27 cellular contexts compared by ENCODE assay signal in genomic region chr6:31633447-31633846, GRCh38. TPM values are rescaled to one million over a fixed set of nuclear protein-coding genes. Genes with fewer than 3 reads are reported as not detected.
DNase-seq lines count a peak whose midpoint lies in the region; ATAC-seq, FAIRE-seq and TF ChIP-seq lines count a peak whose summit lies in the region.
"Had no signal": no experiment of that assay in that cellular context is flagged by ENCODE, and none has a peak within 500 bp of the region (broad histone marks: within the 10 kb centered on the region; RNA-seq: fewer than 3 reads in every experiment).

No MANE protein-coding gene starts in this region.

- H3K4me1 Mint-ChIP-seq in brain, result peaks cover 4% of the 10 kb centered on the region

- no peak overlapping the region for H3K14ac ChIP-seq in IMR-90 (replicated peaks; ENCODE audit: low read depth, low read length)

- CTCF ChIA-PET in IMR-90 (lab: Yijun Ruan, JAX), result no interaction called here

- no CpG with 5 or more reads among the region's 7 CpGs for WGBS in IMR-90 (ENCODE audit: extremely low coverage in 2 of 2, insufficient read length in 1 of 2), 2 experiments
- WGBS in smooth muscle cell (ENCODE audit: low lambda C conversion rate), result 96% methylated on average over 7 of the region's 7 CpGs

- no peak overlapping the region for H3K9ac ChIP-seq in IMR-90 (ENCODE audit: low read depth, low read length)
- no peak overlapping the region for H3K9ac ChIP-seq in smooth muscle cell (ENCODE audit: low read depth)
- H3K9ac ChIP-seq: parathyroid adenoma had no signal

- H3K79me1 ChIP-seq in IMR-90 (ENCODE audit: low read depth in 1 of 2, low read length in 2 of 2), result peaks cover 31 to 46% of the 10 kb centered on the region in 2 experiments

- H3K4ac ChIP-seq in IMR-90 (ENCODE audit: low read depth, low read length), result no peak overlapping the region

- TF ChIP-seq CTCF in IMR-90 (conservative IDR thresholded peaks at IDR 0.05; ENCODE audit: low read depth, low read length), result no peak
- TF ChIP-seq CTCF in brain (conservative IDR thresholded peaks at IDR 0.05), result no peak
- TF ChIP-seq CTCF in smooth muscle cell (IDR thresholded peaks at IDR 0.05; ENCODE audit: borderline replicate concordance, insufficient read depth, poor library complexity, severe bottlenecking), result no peak
- TF ChIP-seq CTCF in foreskin keratinocyte (conservative IDR thresholded peaks at IDR 0.05), result no peak

- no peak overlapping the region for H3K56ac ChIP-seq in IMR-90 (ENCODE audit: extremely low read depth, insufficient read depth, low read length)

- no peaks in the 10 kb centered on the region for H3K9me1 ChIP-seq in IMR-90 (ENCODE audit: insufficient read depth, low read length)

- H3K4me3 Mint-ChIP-seq in brain, result no peak overlapping the region

- no peak overlapping the region for H3K4me3 ChIP-seq in IMR-90 (ENCODE audit: insufficient read depth, low read depth, low read length)
- H3K4me3 ChIP-seq in smooth muscle cell, result no peak overlapping the region
- H3K4me3 ChIP-seq: adrenal gland; BLaER1 treated with 17β-estradiol and CSF1 and Interleukin-3, amounts not matched to agents 10 nM and 100 nM; body of pancreas; esophagus squamous epithelium; SJSA1; tibial artery had no signal

- H3K4me1 ChIP-seq in IMR-90 (ENCODE audit: control insufficient read depth, insufficient read depth, low read length), result no peaks in the 10 kb centered on the region
- no peaks in the 10 kb centered on the region for H3K4me1 ChIP-seq in smooth muscle cell (ENCODE audit: low read depth)
- no peaks in the 10 kb centered on the region for H3K4me1 ChIP-seq in foreskin keratinocyte
- H3K4me1 ChIP-seq: adrenal gland, body of pancreas, esophagus squamous epithelium, parathyroid adenoma, SJSA1 had no signal

- H3K4me2 ChIP-seq in IMR-90 (ENCODE audit: low read depth, low read length), result no peak overlapping the region
- no peak overlapping the region for H3K4me2 ChIP-seq in smooth muscle cell
- H3K4me2 ChIP-seq: BLaER1 treated with 17β-estradiol and CSF1 and Interleukin-3, amounts not matched to agents 10 nM and 100 nM had no signal

- H3K27me3 Mint-ChIP-seq in brain, result peaks cover 6% of the 10 kb centered on the region

- TF ChIP-seq POLR2A in GM12891 (IDR thresholded peaks at IDR 0.05; ENCODE audit: low read depth, low read length), result peak; percentile 35; the same call in 1 of the 2 replicates
- no peak for TF ChIP-seq POLR2A in IMR-90 (IDR thresholded peaks at IDR 0.05; ENCODE audit: low read depth, low read length)

- no peak for DNase-seq in GM12891 (ENCODE audit: insufficient read length, low spot score)
- no peak for DNase-seq in IMR-90
- DNase-seq in smooth muscle cell (lab: John Stamatoyannopoulos, UW; ENCODE audit: unreplicated experiment), result no peak
- DNase-seq in amygdala (lab: John Stamatoyannopoulos, UW), result no peak
- DNase-seq in inferior parietal cortex (ENCODE audit: extremely low spot score), result no peak
- no peak for DNase-seq in foreskin keratinocyte
- DNase-seq: activated CD4-positive, alpha-beta T cell treated with anti-CD3 and anti-CD28 coated beads, Interleukin-2, amount 50 U/mL, for 1 hour; activated CD4-positive, CD25-positive, alpha-beta regulatory T cell; activated T-cell treated with anti-CD3 and anti-CD28 coated beads, Interleukin-2, amount 50 U/mL, for 48 hours; adrenal gland; body of pancreas; COR-L47; DMS53; esophagus squamous epithelium; NCI-H1048; NCI-H1694; stimulated activated CD4-positive, alpha-beta T cell treated with anti-CD3 and anti-CD28 coated beads, Interleukin-1b, Interleukin-23, amount 100 ng/mL, for 48 hours; T-helper 1 cell; tibial artery had no signal

- in situ Hi-C loops in IMR-90 (cut with MboI; ENCODE audit: low sequenced_read_pairs), result no loop called here

- H2AK9ac ChIP-seq in IMR-90 (replicated peaks; ENCODE audit: low read depth, low read length, poor library complexity), result no peak overlapping the region

- ATAC-seq in IMR-90 (ENCODE audit: low read depth) (no peak), foreskin keratinocyte (no peak)
- ATAC-seq: body of pancreas had no signal

- peak overlapping the region in 3 of 5 experiments; percentile 24 to 95 (median 61) for H3K27ac Mint-ChIP-seq in brain

- no peak overlapping the region for H2AFZ ChIP-seq in IMR-90 (replicated peaks; ENCODE audit: low read length, poor library complexity)
- no peak overlapping the region for H2AFZ ChIP-seq in smooth muscle cell (ENCODE audit: low read depth)
- H2AFZ ChIP-seq: parathyroid adenoma had no signal

- H3K27me3 ChIP-seq in IMR-90 (ENCODE audit: control insufficient read depth, insufficient read depth, low read length), result no peaks in the 10 kb centered on the region
- H3K27me3 ChIP-seq in smooth muscle cell (ENCODE audit: low read depth), result no peaks in the 10 kb centered on the region
- H3K27me3 ChIP-seq in foreskin keratinocyte, result no peaks in the 10 kb centered on the region
- H3K27me3 ChIP-seq: adrenal gland; BLaER1 treated with 17β-estradiol and CSF1 and Interleukin-3, amounts not matched to agents 10 nM and 100 nM; body of pancreas; esophagus squamous epithelium; SJSA1; tibial artery had no signal

- H4K5ac ChIP-seq in IMR-90 (ENCODE audit: low read depth, low read length), result no peak overlapping the region

- BruUV-seq in IMR-90 (replicated peaks; lab: Mats Ljungman, UMichigan), result no TSS peak

- H3K23ac ChIP-seq in IMR-90 (ENCODE audit: low read depth, low read length), result no peak overlapping the region

- TF ChIP-seq RAD21 in IMR-90 (IDR thresholded peaks at IDR 0.05; ENCODE audit: low read length), result no peak

- intact Hi-C loops in IMR-90 (cut with micrococcal nuclease), result no loop called here

- no peak overlapping the region for H2BK120ac ChIP-seq in IMR-90 (ENCODE audit: low read depth, low read length)

- H3K79me2 ChIP-seq in smooth muscle cell (ENCODE audit: low read depth), result peaks cover 8% of the 10 kb centered on the region

- peaks cover 72% of the 10 kb centered on the region for H3F3A ChIP-seq in smooth muscle cell (ENCODE audit: low read depth)

- H3K36me3 Mint-ChIP-seq in brain, result peaks cover 88% of the 10 kb centered on the region

- H3K36me3 ChIP-seq in IMR-90 (ENCODE audit: control insufficient read depth, insufficient read depth, low read length), result peaks cover 87% of the 10 kb centered on the region
- H3K36me3 ChIP-seq in smooth muscle cell (ENCODE audit: low read depth), result peaks cover 25% of the 10 kb centered on the region

- POLR2A ChIA-PET in IMR-90 (lab: Charles Lee; ENCODE audit: unreplicated experiment), result no interaction called here

- no peaks in the 10 kb centered on the region for H3K9me3 ChIP-seq in IMR-90 (ENCODE audit: control insufficient read depth, insufficient read depth, low read length)
- no peaks in the 10 kb centered on the region for H3K9me3 ChIP-seq in smooth muscle cell (replicated peaks; ENCODE audit: low read depth)
- H3K9me3 ChIP-seq: adrenal gland; BLaER1 treated with 17β-estradiol and CSF1 and Interleukin-3, amounts not matched to agents 10 nM and 100 nM; body of pancreas; esophagus squamous epithelium; SJSA1; tibial artery had no signal

- H4K20me1 ChIP-seq in IMR-90 (ENCODE audit: insufficient read depth, low read length) (peaks cover 24% of the 10 kb centered on the region), smooth muscle cell (ENCODE audit: low read depth) (peaks cover 56% of the 10 kb centered on the region)

- no peak overlapping the region for H4K8ac ChIP-seq in IMR-90 (ENCODE audit: low read depth in 2 of 2, low read length in 2 of 2)

- no peak overlapping the region for H2AK5ac ChIP-seq in IMR-90 (ENCODE audit: low read depth, low read length)

- FAIRE-seq in GM12891 (lab: Jason Lieb, UNC), result no peak
- FAIRE-seq: frontal cortex had no signal

- H2BK20ac ChIP-seq in IMR-90 (ENCODE audit: low read depth, low read length), result no peak overlapping the region

- dilution Hi-C loops in IMR-90 (cut with HindIII; ENCODE audit: low sequenced_read_pairs, unreplicated experiment), result no loop called here

- H3K27ac ChIP-seq in IMR-90 (ENCODE audit: insufficient read depth, low read length) (no peak overlapping the region), smooth muscle cell (ENCODE audit: low read depth) (peak overlapping the region; percentile 42), foreskin keratinocyte (no peak overlapping the region)
- H3K27ac ChIP-seq: adrenal gland; BLaER1 treated with 17β-estradiol and CSF1 and Interleukin-3, amounts not matched to agents 10 nM and 100 nM; body of pancreas; esophagus squamous epithelium; parathyroid adenoma; SJSA1; tibial artery had no signal

- no peak overlapping the region for H3K18ac ChIP-seq in IMR-90 (ENCODE audit: low read depth, low read length)

- H4K91ac ChIP-seq in IMR-90 (ENCODE audit: insufficient read depth, low read depth, low read length), result no peak overlapping the region

- no peak overlapping the region for H2BK15ac ChIP-seq in IMR-90 (ENCODE audit: low read depth, low read length)

- H3K9me3 Mint-ChIP-seq in brain, result no peaks in the 10 kb centered on the region

- peak overlapping the region; percentile 41 for H2BK5ac ChIP-seq in IMR-90 (ENCODE audit: low read depth, low read length, poor library complexity, severe bottlenecking)

RNA-seq across cellular contexts. Expression of gene PRRC2A, which starts 12.9 kb away (rescaled TPM):
- 141 TPM for polyA plus RNA-seq in GM12891 (2012; ENCODE audit: low read depth, missing spikeins)
- total RNA-seq in IMR-90 (2012; rRNA removed) (7.7 and 8.1 TPM in 2 replicates), smooth muscle cell (44.7 and 47.6 TPM in 2 replicates), foreskin keratinocyte (116 and 126 TPM in 2 replicates)
- polyA plus RNA-seq in IMR-90 (2012; rRNA removed) (88.6 and 101 TPM in 2 replicates), brain (ENCODE audit: insufficient read depth, low read depth, low replicate concordance) (292 TPM), smooth muscle cell (58.0 and 75.3 TPM in 2 replicates), foreskin keratinocyte (143 and 149 TPM in 2 replicates)
- polyA plus RNA-seq in IMR-90 (2012; cell fraction: cytosol; rRNA removed), result 46.8 and 73.0 TPM in 2 replicates
- 196 and 327 TPM in 2 replicates for polyA plus RNA-seq in IMR-90 (2012; cell fraction: nucleus; rRNA removed; ENCODE audit: low replicate concordance)

RNA-seq across cellular contexts. Expression of gene AIF1, which starts 18.4 kb away (rescaled TPM):
- 285 TPM for polyA plus RNA-seq in GM12891 (2012; ENCODE audit: low read depth, missing spikeins)
- total RNA-seq in IMR-90 (2012; rRNA removed), result not detected in 2 replicates
- polyA plus RNA-seq in IMR-90 (2012; rRNA removed), result not detected in 2 replicates
- polyA plus RNA-seq in IMR-90 (2012; cell fraction: cytosol; rRNA removed), result not detected in 2 replicates
- polyA plus RNA-seq in IMR-90 (2012; cell fraction: nucleus; rRNA removed; ENCODE audit: low replicate concordance), result not detected in 2 replicates
- 14.9 TPM for polyA plus RNA-seq in brain (ENCODE audit: insufficient read depth, low read depth, low replicate concordance)
- not detected in 2 replicates for total RNA-seq in smooth muscle cell
- polyA plus RNA-seq in smooth muscle cell, result not detected in 2 replicates
- total RNA-seq in foreskin keratinocyte, result not detected in 2 replicates
- not detected in 2 replicates for polyA plus RNA-seq in foreskin keratinocyte
- total RNA-seq: lung microvascular endothelial cell, NCI-H460, SJSA1 had no signal
- polyA plus RNA-seq: neural cell had no signal

RNA-seq across cellular contexts. Expression of gene BAG6, which starts 19.0 kb away (rescaled TPM):
- polyA plus RNA-seq in GM12891 (2012; ENCODE audit: low read depth, missing spikeins), result 188 TPM
- total RNA-seq in IMR-90 (2012; rRNA removed), result 40.7 and 41.4 TPM in 2 replicates
- 134 and 151 TPM in 2 replicates for polyA plus RNA-seq in IMR-90 (2012; rRNA removed)
- 103 and 139 TPM in 2 replicates for polyA plus RNA-seq in IMR-90 (2012; cell fraction: cytosol; rRNA removed)
- polyA plus RNA-seq in IMR-90 (2012; cell fraction: nucleus; rRNA removed; ENCODE audit: low replicate concordance), result 262 and 478 TPM in 2 replicates
- 614 TPM for polyA plus RNA-seq in brain (ENCODE audit: insufficient read depth, low read depth, low replicate concordance)
- total RNA-seq in smooth muscle cell, result 75.9 and 123 TPM in 2 replicates
- polyA plus RNA-seq in smooth muscle cell, result 74.8 and 85.8 TPM in 2 replicates
- total RNA-seq in foreskin keratinocyte, result 179 and 180 TPM in 2 replicates
- polyA plus RNA-seq in foreskin keratinocyte, result 181 and 185 TPM in 2 replicates

RNA-seq across cellular contexts. Expression of gene APOM, which starts 22.2 kb away (rescaled TPM):
- 4.3 TPM for polyA plus RNA-seq in GM12891 (2012; ENCODE audit: low read depth, missing spikeins)
- total RNA-seq in IMR-90 (2012; rRNA removed), result 0.83 and 1.4 TPM in 2 replicates
- polyA plus RNA-seq in IMR-90 (2012; rRNA removed), result 3.5 and 3.8 TPM in 2 replicates
- polyA plus RNA-seq in IMR-90 (2012; cell fraction: cytosol; rRNA removed), result 2.7 and 4.5 TPM in 2 replicates
- polyA plus RNA-seq in IMR-90 (2012; cell fraction: nucleus; rRNA removed; ENCODE audit: low replicate concordance), result 1.7 and 3.3 TPM in 2 replicates
- polyA plus RNA-seq in brain (ENCODE audit: insufficient read depth, low read depth, low replicate concordance), result 12.0 TPM
- 2.3 and 2.7 TPM in 2 replicates for total RNA-seq in smooth muscle cell
- 1.1 and 2.7 TPM in 2 replicates for polyA plus RNA-seq in smooth muscle cell
- total RNA-seq in foreskin keratinocyte, result 0.88 and 1.3 TPM in 2 replicates
- 2.7 and 3.0 TPM in 2 replicates for polyA plus RNA-seq in foreskin keratinocyte

RNA-seq across cellular contexts. Expression of gene C6orf47, which starts 27.1 kb away (rescaled TPM):
- 13.6 TPM for polyA plus RNA-seq in GM12891 (2012; ENCODE audit: low read depth, missing spikeins)
- total RNA-seq in IMR-90 (2012; rRNA removed), result 13.1 and 14.2 TPM in 2 replicates
- 8.9 and 9.0 TPM in 2 replicates for polyA plus RNA-seq in IMR-90 (2012; rRNA removed)
- 10.0 and 11.7 TPM in 2 replicates for polyA plus RNA-seq in IMR-90 (2012; cell fraction: cytosol; rRNA removed)
- 4.0 and 4.1 TPM in 2 replicates for polyA plus RNA-seq in IMR-90 (2012; cell fraction: nucleus; rRNA removed; ENCODE audit: low replicate concordance)
- polyA plus RNA-seq in brain (ENCODE audit: insufficient read depth, low read depth, low replicate concordance), result 29.4 TPM
- total RNA-seq in smooth muscle cell, result 7.1 and 8.9 TPM in 2 replicates
- 15.5 and 20.1 TPM in 2 replicates for polyA plus RNA-seq in smooth muscle cell
- total RNA-seq in foreskin keratinocyte, result 18.7 and 19.7 TPM in 2 replicates
- 16.7 and 16.8 TPM in 2 replicates for polyA plus RNA-seq in foreskin keratinocyte

Comparison
In these comparisons a context has a peak if more than half of its experiments do, and no peak if none do; other contexts are left out.
1. RNA of gene AIF1, which starts 18.4 kb away (polyA plus RNA-seq): 14.9 TPM in brain (single experiment); not detected in smooth muscle cell, not detected in IMR-90 and not detected in foreskin keratinocyte; every median in the first group is over 10 times any median in the second.